ENCODE assay signal across 1 cellular context in genomic region chr1:157090196-157090647, GRCh38.
TF ChIP-seq lines count a peak whose summit lies in the region.

No MANE protein-coding gene starts in this region.

TF ChIP-seq in HEK293, 187 proteins besides CTCF, POLR2A, EP300 and RAD21 (continued from another document):
- TF ChIP-seq PRDM10 (tag by site-specific recombination; IDR thresholded peaks at IDR 0.05) (no peak), ZNF112 (tag by site-specific recombination; IDR thresholded peaks at IDR 0.05) (no peak), EGR2 (tag by site-specific recombination; IDR thresholded peaks at IDR 0.05; ENCODE audit: low read depth) (0 out of 2 replicates have a peak, but pooled peaks have one; percentile 10)
